ENCODE assay signal across 8 cellular contexts in genomic region chr1:16013220-16013907, GRCh38. TPM values are rescaled to one million over a fixed set of nuclear protein-coding genes. Genes with fewer than 3 reads are reported as not detected.
DNase-seq lines count a peak whose midpoint lies in the region; ATAC-seq and TF ChIP-seq lines count a peak whose summit lies in the region.

No MANE protein-coding gene starts in this region.

- no peak for DNase-seq in GM12864 (ENCODE audit: low read depth)
- DNase-seq in NCI-H2171 (lab: John Stamatoyannopoulos, UW) = peak; percentile 26
- peak; percentile 3 for DNase-seq in activated effector memory CD4-positive, alpha-beta T cell treated with Interleukin-2 at 50 U/mL for 16 hours
- DNase-seq in heart left ventricle = peak; percentile 83 to 92 (median 86)
- DNase-seq in retinal pigment epithelial cell (ENCODE audit: low read depth) = peak; percentile 69
- no peak for DNase-seq in putamen (ENCODE audit: low spot score)
- DNase-seq in NCI-H187 treated with DMSO at 0.1 percent for 48 hours (lab: John Stamatoyannopoulos, UW) = no peak

- WGBS in heart left ventricle, 4 donors = 11 to 15% (median 13%) methylated on average over 13 to 28 of the region's 28 CpGs

- H3K27ac ChIP-seq in heart left ventricle = peak overlapping the region; percentile 88 to 99 (median 97)

- no peaks in the 10 kb centered on the region for H3K9me3 ChIP-seq in heart left ventricle

- H3K36me3 ChIP-seq in heart left ventricle = peaks cover 0 to 10% (median 0%) of the 10 kb centered on the region in 9 donors

- ATAC-seq in heart left ventricle (peak; percentile 40 to 55 (median 48)), HG02852 (IDR thresholded peaks at IDR 0.05; ENCODE audit: unreplicated experiment) (no peak)

- intact Hi-C loops in heart left ventricle (cut with DNase I) = no loop called here

- TF ChIP-seq CTCF in GM12864 (IDR thresholded peaks at IDR 0.05; ENCODE audit: low read depth, low read length, missing control alignments) (no peak), heart left ventricle (IDR thresholded peaks at IDR 0.05) (no peak), retinal pigment epithelial cell (conservative IDR thresholded peaks at IDR 0.05; ENCODE audit: low read depth, low read length) (no peak)

- peaks cover 0 to 5% (median 0%) of the 10 kb centered on the region in 9 donors for H3K27me3 ChIP-seq in heart left ventricle

- TF ChIP-seq POLR2A in heart left ventricle (IDR thresholded peaks at IDR 0.05) = peak in 1 of 2 donors; percentile 65

- peaks cover 0 to 44% (median 27%) of the 10 kb centered on the region in 12 donors for H3K4me1 ChIP-seq in heart left ventricle

- H3K4me3 ChIP-seq in GM12864 (ENCODE audit: low read depth, low read length) (peak overlapping the region; percentile 36; the same call in 1 of the 2 replicates), heart left ventricle (peak overlapping the region in 11 of 12 donors; percentile 7 to 81 (median 48)), retinal pigment epithelial cell (ENCODE audit: low read length) (peak overlapping the region; percentile 29)

RNA-seq across cellular contexts. Expression of gene HSPB7, which starts 4.5 kb away (rescaled TPM):
- total RNA-seq in heart left ventricle = over 10,000 TPM in 1 of 9 donors, 1,000 to 10,000 TPM in 8; 2,598 to 10,910 (median 4,655) TPM
- 1,000 to 10,000 TPM; 7,048 to 8,299 TPM for polyA plus RNA-seq in heart left ventricle

RNA-seq across cellular contexts. Expression of gene CLCNKA, which starts 8.5 kb away (rescaled TPM):
- 1 to 10 TPM in 1 of 9 donors, under 1 TPM in 6, not detected in 2; 0.25 to 1.1 (median 0.53) TPM for total RNA-seq in heart left ventricle
- polyA plus RNA-seq in heart left ventricle = under 1 TPM; 0.25 to 0.95 TPM

RNA-seq across cellular contexts. Expression of gene SRARP, which starts 9.3 kb away (rescaled TPM):
- 1 to 10 TPM in 1 of 9 donors, under 1 TPM in 7, not detected in 1; 0.08 to 1.7 (median 0.21) TPM for total RNA-seq in heart left ventricle
- polyA plus RNA-seq in heart left ventricle = 1 to 10 TPM in 1 of 2 donors, under 1 TPM in 1; 0.32 to 1.1 TPM

RNA-seq across cellular contexts. Expression of gene CLCNKB, which starts 30.2 kb away (rescaled TPM):
- total RNA-seq in heart left ventricle = 1 to 10 TPM in 8 of 9 donors, under 1 TPM in 1; 0.51 to 2.7 (median 1.8) TPM
- polyA plus RNA-seq in heart left ventricle = 1 to 10 TPM in 1 of 2 donors, under 1 TPM in 1; 0.50 to 1.5 TPM

RNA-seq across cellular contexts. Expression of gene ZBTB17, which starts 37.5 kb away (rescaled TPM):
- total RNA-seq in heart left ventricle = 10 to 100 TPM; 14.5 to 29.2 (median 20.7) TPM
- polyA plus RNA-seq in heart left ventricle = 10 to 100 TPM; 26.5 to 28.2 TPM

Comparison
In these comparisons a context has a peak if more than half of its experiments do, and no peak if none do; other contexts are left out.
1. DNase-seq: peak in NCI-H2171 (single experiment), activated effector memory CD4-positive, alpha-beta T cell treated with Interleukin-2 at 50 U/mL for 16 hours (single experiment), heart left ventricle (5 of 5) and retinal pigment epithelial cell (single experiment); none in GM12864 (single experiment), putamen (single experiment) and NCI-H187 treated with DMSO at 0.1 percent for 48 hours (single experiment).
2. Peak in every context shown above with its lines, with median percentiles within 50 percentile points of each other: H3K4me3 ChIP-seq.